In the genomic region with DNA sequence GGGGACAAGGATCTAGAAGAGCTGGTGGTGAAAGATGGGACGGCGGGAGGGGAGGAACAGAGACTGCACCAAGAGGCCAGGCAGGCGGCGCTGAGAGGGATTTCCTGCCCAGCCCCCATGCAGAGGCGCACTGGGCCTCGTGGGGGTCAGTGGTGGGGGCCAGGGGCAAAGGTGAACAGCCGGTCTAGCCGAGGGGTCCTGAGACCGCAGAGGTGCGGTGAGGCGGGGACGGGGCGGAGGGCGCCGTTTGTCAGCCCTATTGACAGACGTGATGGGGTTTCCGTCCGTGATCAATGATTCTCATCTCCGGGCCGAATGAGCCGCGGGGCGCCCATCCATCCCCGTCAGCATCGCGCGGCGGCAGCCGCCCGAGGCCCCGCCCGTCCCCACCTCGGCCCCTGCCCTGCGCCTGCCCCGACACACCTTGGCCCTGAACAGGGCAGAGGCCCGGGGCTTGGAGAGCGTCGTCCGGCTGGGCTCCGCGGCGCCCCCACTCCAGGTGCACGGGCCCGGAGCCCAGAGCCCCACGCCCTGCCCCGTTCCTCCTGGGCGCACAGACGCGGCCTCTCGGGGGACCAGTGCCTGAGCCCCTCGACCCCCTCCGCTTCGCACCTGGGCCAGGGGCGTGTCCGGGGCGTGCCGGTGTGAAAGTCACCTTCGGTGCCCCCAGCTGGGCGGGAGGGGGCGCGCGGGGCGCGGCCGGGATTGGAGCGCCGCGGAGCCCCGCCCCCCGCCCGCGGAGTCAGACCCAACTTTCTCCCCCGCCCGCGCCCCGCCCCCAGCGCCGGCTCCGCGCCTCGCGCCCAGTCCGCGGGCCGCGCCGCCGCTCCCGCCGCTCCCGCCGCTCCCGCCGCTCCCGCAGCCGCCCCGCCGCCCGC, we compare ENCODE assay signal across 8 cellular contexts. TPM values are rescaled to one million over a fixed set of nuclear protein-coding genes. Genes with fewer than 3 reads are reported as not detected.
A peak's percentile ranks its signal among the peaks of the same experiment; 100 is the strongest.
DNase-seq lines count a peak whose midpoint lies in the region; ATAC-seq and TF ChIP-seq lines count a peak whose summit lies in the region.

Gene NXPH4 (plus strand): TSS at position 781 of the 878 bp plus-strand sequence. CDS start 176 bp downstream, outside the sequence.

- no peak for TF ChIP-seq POLR2A in spleen (IDR thresholded peaks at IDR 0.05)

- H3K4me3 Mint-ChIP-seq in activated T-helper 2 cell treated with anti-CD3 and anti-CD28 coated beads, Interferon-gamma antibody, Interleukin-2, Interleukin-4, amounts not matched to agents 10 μg/mL and 5 μg/mL and 100 μg/mL, durations not matched to agents 14 hours and 24 hours and 36 hours (ENCODE audit: low read depth): peak within 1 kb of the TSS; percentile 78

- ATAC-seq in left cardiac atrium (peak; percentile 2 to 7), HG02973 (IDR thresholded peaks at IDR 0.05; ENCODE audit: unreplicated experiment) (no peak), HG03469 (IDR thresholded peaks at IDR 0.05; ENCODE audit: unreplicated experiment) (no peak)

- no peaks in the 10 kb centered on the region for H3K36me3 Mint-ChIP-seq in activated T-helper 2 cell treated with anti-CD3 and anti-CD28 coated beads, Interferon-gamma antibody, Interleukin-2, Interleukin-4, amounts not matched to agents 10 μg/mL and 5 μg/mL and 100 μg/mL, durations not matched to agents 14 hours and 24 hours and 36 hours (ENCODE audit: low read depth)

- TF ChIP-seq CTCF in spleen (IDR thresholded peaks at IDR 0.05 in 8 of 11, conservative IDR thresholded peaks at IDR 0.05 in 3 of 11): no peak

- peaks cover 21 to 68% (median 50%) of the 10 kb centered on the region in 6 donors for H3K4me1 ChIP-seq in spleen

- DNase-seq in NCI-H2081 (lab: John Stamatoyannopoulos, UW) (peak; percentile 23 to 34), NCI-H2081 treated with DMSO at 0.1 percent for 48 hours (lab: John Stamatoyannopoulos, UW) (no peak), NCI-H510A (lab: John Stamatoyannopoulos, UW) (peak; percentile 55), left cardiac atrium (peak; percentile 59), spleen (peak; percentile 83)
- peak; percentile 42 for DNase-seq in activated T-helper 2 cell treated with anti-CD3 and anti-CD28 coated beads, Interferon-gamma antibody, Interleukin-2, Interleukin-4, amounts not matched to agents 10 μg/mL and 5 μg/mL and 100 μg/mL, durations not matched to agents 14 hours and 24 hours and 36 hours (ENCODE audit: low spot score)

- intact Hi-C loops in activated T-helper 2 cell treated with anti-CD3 and anti-CD28 coated beads, Interferon-gamma antibody, Interleukin-2, Interleukin-4, amounts not matched to agents 10 μg/mL and 5 μg/mL and 100 μg/mL, durations not matched to agents 14 hours and 24 hours and 36 hours (cut with micrococcal nuclease): no loop called here
- intact Hi-C loops in left cardiac atrium (cut with DNase I) (no loop called here), spleen (cut with DNase I; ENCODE audit: low total_unique reads) (loop anchor here (2.0 kb wide), 1 partner anchor 23 kb away; no protein-coding TSS in a partner anchor)

- peak within 1 kb of the TSS in 1 of 8 donors; percentile 50 for H3K27ac ChIP-seq in spleen

- peaks cover 64% of the 10 kb centered on the region for H3K27me3 Mint-ChIP-seq in activated T-helper 2 cell treated with anti-CD3 and anti-CD28 coated beads, Interferon-gamma antibody, Interleukin-2, Interleukin-4, amounts not matched to agents 10 μg/mL and 5 μg/mL and 100 μg/mL, durations not matched to agents 14 hours and 24 hours and 36 hours (ENCODE audit: low read depth)

- H3K4me3 ChIP-seq in spleen: peak within 1 kb of the TSS; percentile 27 to 74 (median 48)

- H3K27me3 ChIP-seq in spleen (replicated peaks in 1 of 7): peaks cover 0 to 93% (median 78%) of the 10 kb centered on the region in 7 donors

- no peaks in the 10 kb centered on the region for H3K9me3 ChIP-seq in spleen

- no peaks in the 10 kb centered on the region for H3K9me3 Mint-ChIP-seq in activated T-helper 2 cell treated with anti-CD3 and anti-CD28 coated beads, Interferon-gamma antibody, Interleukin-2, Interleukin-4, amounts not matched to agents 10 μg/mL and 5 μg/mL and 100 μg/mL, durations not matched to agents 14 hours and 24 hours and 36 hours

- peaks cover 0 to 18% (median 0%) of the 10 kb centered on the region in 6 donors for H3K36me3 ChIP-seq in spleen

- 1 to 2% (median 1%) methylated on average over 12 to 99 of the region's 99 CpGs for WGBS in spleen, 5 donors

- H3K4me1 Mint-ChIP-seq in activated T-helper 2 cell treated with anti-CD3 and anti-CD28 coated beads, Interferon-gamma antibody, Interleukin-2, Interleukin-4, amounts not matched to agents 10 μg/mL and 5 μg/mL and 100 μg/mL, durations not matched to agents 14 hours and 24 hours and 36 hours (ENCODE audit: low read depth): peaks cover 35% of the 10 kb centered on the region

- H3K27ac Mint-ChIP-seq in activated T-helper 2 cell treated with anti-CD3 and anti-CD28 coated beads, Interferon-gamma antibody, Interleukin-2, Interleukin-4, amounts not matched to agents 10 μg/mL and 5 μg/mL and 100 μg/mL, durations not matched to agents 14 hours and 24 hours and 36 hours: peak within 1 kb of the TSS; percentile 15

RNA-seq across cellular contexts. Expression of gene NXPH4, which starts in this region (rescaled TPM):
- total RNA-seq in activated T-helper 2 cell treated with anti-CD3 and anti-CD28 coated beads, Interferon-gamma antibody, Interleukin-2, Interleukin-4, amounts not matched to agents 10 μg/mL and 5 μg/mL and 100 μg/mL, durations not matched to agents 14 hours and 24 hours and 36 hours: 0.82 and 0.90 TPM in 2 replicates
- 1 to 10 TPM in 1 of 2 donors, under 1 TPM in 1; 0.50 to 2.1 TPM for total RNA-seq in left cardiac atrium
- total RNA-seq in spleen: under 1 TPM in 3 of 7 donors, not detected in 4; 0.28 to 0.60 (median 0.54) TPM
- polyA plus RNA-seq in spleen: under 1 TPM; 0.11 to 0.19 (median 0.15) TPM

Comparison
In these comparisons a context has a peak if more than half of its experiments do, and no peak if none do; other contexts are left out.
1. Peak in DNase-seq in activated T-helper 2 cell treated with anti-CD3 and anti-CD28 coated beads, Interferon-gamma antibody, Interleukin-2, Interleukin-4, amounts not matched to agents 10 μg/mL and 5 μg/mL and 100 μg/mL, durations not matched to agents 14 hours and 24 hours and 36 hours; RNA of the gene not detected or under 1 TPM.
2. Peak in DNase-seq and H3K4me3 ChIP-seq in spleen; RNA of the gene not detected or under 1 TPM.
3. ATAC-seq: peak in left cardiac atrium (2 of 2); none in HG02973 (single experiment) and HG03469 (single experiment).